Comparison of ENCODE assay signal across 8 cellular contexts in genomic region chr3:69204315-69204957, GRCh38.
DNase-seq lines count a peak whose midpoint lies in the region; ATAC-seq and TF ChIP-seq lines count a peak whose summit lies in the region.

No MANE protein-coding gene starts in this region.

- H3K4me1 ChIP-seq in thyroid gland, result peaks cover 17 to 20% of the 10 kb centered on the region in 2 donors

- H3K27me3 ChIP-seq in thyroid gland, result no peaks in the 10 kb centered on the region

- intact Hi-C loops in thyroid gland (cut with DNase I), result no loop called here

- DNase-seq in activated T-cell treated with anti-CD3 and anti-CD28 coated beads for 24 hours (ENCODE audit: low read depth), result peak; percentile 54
- no peak for DNase-seq in activated T-cell treated with anti-CD3 and anti-CD28 coated beads, Interleukin-2, amount 50 U/mL, for 1 hour
- peak; percentile 43 to 58 for DNase-seq in activated T-cell treated with anti-CD3 and anti-CD28 coated beads, Interleukin-2, amount 50 U/mL, for 48 hours
- peak; percentile 77 for DNase-seq in stimulated activated CD4-positive, alpha-beta T cell treated with anti-CD3 and anti-CD28 coated beads, Interleukin-15, amount 100 ng/mL, for 24 hours
- no peak for DNase-seq in CD1c-positive myeloid dendritic cell (ENCODE audit: extremely low spot score)
- DNase-seq in thyroid gland, result no peak
- no peak for DNase-seq in middle frontal gyrus (ENCODE audit: extremely low spot score, low spot score)

- TF ChIP-seq CTCF in thyroid gland (IDR thresholded peaks at IDR 0.05), result no peak

- WGBS in thyroid gland, 2 donors, result 89 to 91% methylated on average over 8 of the region's 8 CpGs

- TF ChIP-seq POLR2A in thyroid gland (IDR thresholded peaks at IDR 0.05), result no peak

- no peaks in the 10 kb centered on the region for H3K36me3 ChIP-seq in thyroid gland

- H3K9me3 ChIP-seq in thyroid gland, result no peaks in the 10 kb centered on the region

- no peak overlapping the region for H3K4me3 ChIP-seq in thyroid gland (replicated peaks in 1 of 3)

- ATAC-seq in HG03045 (IDR thresholded peaks at IDR 0.05; ENCODE audit: unreplicated experiment), result peak; percentile 90

- H3K27ac ChIP-seq in thyroid gland, result peak overlapping the region in 1 of 3 donors; percentile 35

Comparison
In these comparisons a context has a peak if more than half of its experiments do, and no peak if none do; other contexts are left out.
1. DNase-seq: peak in activated T-cell treated with anti-CD3 and anti-CD28 coated beads for 24 hours (single experiment), activated T-cell treated with anti-CD3 and anti-CD28 coated beads, Interleukin-2, amount 50 U/mL, for 48 hours (2 of 2) and stimulated activated CD4-positive, alpha-beta T cell treated with anti-CD3 and anti-CD28 coated beads, Interleukin-15, amount 100 ng/mL, for 24 hours (single experiment); none in activated T-cell treated with anti-CD3 and anti-CD28 coated beads, Interleukin-2, amount 50 U/mL, for 1 hour (single experiment), CD1c-positive myeloid dendritic cell (single experiment), thyroid gland (0 of 2) and middle frontal gyrus (single experiment).